ENCODE assay signal across 1 cellular context in the genomic region with DNA sequence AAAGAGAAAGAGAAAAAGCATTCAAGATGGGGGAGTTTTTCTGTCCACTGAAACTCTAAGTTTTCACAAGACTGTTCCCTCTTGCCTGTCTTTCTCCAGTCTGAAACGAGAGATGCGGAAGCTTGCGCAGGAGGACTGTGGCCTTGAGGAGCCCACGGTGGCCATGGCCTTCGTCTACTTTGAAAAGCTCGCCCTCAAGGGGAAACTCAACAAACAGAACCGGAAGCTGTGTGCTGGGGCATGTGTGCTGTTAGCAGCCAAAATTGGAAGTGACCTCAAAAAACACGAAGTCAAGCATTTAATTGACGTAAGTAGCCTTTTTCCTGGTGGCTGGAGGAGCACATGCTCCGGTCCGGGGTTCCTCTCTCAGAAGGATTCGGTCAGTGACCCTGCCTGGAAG.
TF ChIP-seq lines count a peak whose summit lies in the region.

No MANE protein-coding gene starts in this region.

TF ChIP-seq in K562, 482 proteins besides CTCF, POLR2A, EP300 and RAD21:
- TF ChIP-seq PTTG1 (tag; IDR thresholded peaks at IDR 0.05; ENCODE audit: low read depth) (no peak), CBX1 (IDR thresholded peaks at IDR 0.05; ENCODE audit: low read depth) (no peak), ZFPM2 (CRISPR knock-in tag; IDR thresholded peaks at IDR 0.05) (no peak), MAFK (IDR thresholded peaks at IDR 0.05; ENCODE audit: low read length) (no peak), HNRNPUL1 (IDR thresholded peaks at IDR 0.05; ENCODE audit: low read length) (no peak), LCOR (CRISPR knock-in tag; IDR thresholded peaks at IDR 0.05) (no peak), HDGF (IDR thresholded peaks at IDR 0.05) (no peak), L3MBTL2 (IDR thresholded peaks at IDR 0.05) (0 out of 2 replicates have a peak, but pooled peaks have one; percentile 20), HMG20A (CRISPR knock-in tag; conservative IDR thresholded peaks at IDR 0.05) (no peak), RFX7 (CRISPR knock-in tag; IDR thresholded peaks at IDR 0.05) (no peak), ZNF766 (CRISPR knock-in tag; conservative IDR thresholded peaks at IDR 0.05) (no peak), MED1 (CRISPR knock-in tag; IDR thresholded peaks at IDR 0.05; ENCODE audit: borderline replicate concordance) (no peak)
- TF ChIP-seq, protein P1, sequence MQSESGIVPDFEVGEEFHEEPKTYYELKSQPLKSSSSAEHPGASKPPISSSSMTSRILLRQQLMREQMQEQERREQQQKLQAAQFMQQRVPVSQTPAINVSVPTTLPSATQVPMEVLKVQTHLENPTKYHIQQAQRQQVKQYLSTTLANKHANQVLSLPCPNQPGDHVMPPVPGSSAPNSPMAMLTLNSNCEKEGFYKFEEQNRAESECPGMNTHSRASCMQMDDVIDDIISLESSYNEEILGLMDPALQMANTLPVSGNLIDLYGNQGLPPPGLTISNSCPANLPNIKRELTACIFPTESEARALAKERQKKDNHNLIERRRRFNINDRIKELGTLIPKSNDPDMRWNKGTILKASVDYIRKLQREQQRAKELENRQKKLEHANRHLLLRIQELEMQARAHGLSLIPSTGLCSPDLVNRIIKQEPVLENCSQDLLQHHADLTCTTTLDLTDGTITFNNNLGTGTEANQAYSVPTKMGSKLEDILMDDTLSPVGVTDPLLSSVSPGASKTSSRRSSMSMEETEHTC (IDR thresholded peaks at IDR 0.05): no peak
- TF ChIP-seq, protein P2, sequence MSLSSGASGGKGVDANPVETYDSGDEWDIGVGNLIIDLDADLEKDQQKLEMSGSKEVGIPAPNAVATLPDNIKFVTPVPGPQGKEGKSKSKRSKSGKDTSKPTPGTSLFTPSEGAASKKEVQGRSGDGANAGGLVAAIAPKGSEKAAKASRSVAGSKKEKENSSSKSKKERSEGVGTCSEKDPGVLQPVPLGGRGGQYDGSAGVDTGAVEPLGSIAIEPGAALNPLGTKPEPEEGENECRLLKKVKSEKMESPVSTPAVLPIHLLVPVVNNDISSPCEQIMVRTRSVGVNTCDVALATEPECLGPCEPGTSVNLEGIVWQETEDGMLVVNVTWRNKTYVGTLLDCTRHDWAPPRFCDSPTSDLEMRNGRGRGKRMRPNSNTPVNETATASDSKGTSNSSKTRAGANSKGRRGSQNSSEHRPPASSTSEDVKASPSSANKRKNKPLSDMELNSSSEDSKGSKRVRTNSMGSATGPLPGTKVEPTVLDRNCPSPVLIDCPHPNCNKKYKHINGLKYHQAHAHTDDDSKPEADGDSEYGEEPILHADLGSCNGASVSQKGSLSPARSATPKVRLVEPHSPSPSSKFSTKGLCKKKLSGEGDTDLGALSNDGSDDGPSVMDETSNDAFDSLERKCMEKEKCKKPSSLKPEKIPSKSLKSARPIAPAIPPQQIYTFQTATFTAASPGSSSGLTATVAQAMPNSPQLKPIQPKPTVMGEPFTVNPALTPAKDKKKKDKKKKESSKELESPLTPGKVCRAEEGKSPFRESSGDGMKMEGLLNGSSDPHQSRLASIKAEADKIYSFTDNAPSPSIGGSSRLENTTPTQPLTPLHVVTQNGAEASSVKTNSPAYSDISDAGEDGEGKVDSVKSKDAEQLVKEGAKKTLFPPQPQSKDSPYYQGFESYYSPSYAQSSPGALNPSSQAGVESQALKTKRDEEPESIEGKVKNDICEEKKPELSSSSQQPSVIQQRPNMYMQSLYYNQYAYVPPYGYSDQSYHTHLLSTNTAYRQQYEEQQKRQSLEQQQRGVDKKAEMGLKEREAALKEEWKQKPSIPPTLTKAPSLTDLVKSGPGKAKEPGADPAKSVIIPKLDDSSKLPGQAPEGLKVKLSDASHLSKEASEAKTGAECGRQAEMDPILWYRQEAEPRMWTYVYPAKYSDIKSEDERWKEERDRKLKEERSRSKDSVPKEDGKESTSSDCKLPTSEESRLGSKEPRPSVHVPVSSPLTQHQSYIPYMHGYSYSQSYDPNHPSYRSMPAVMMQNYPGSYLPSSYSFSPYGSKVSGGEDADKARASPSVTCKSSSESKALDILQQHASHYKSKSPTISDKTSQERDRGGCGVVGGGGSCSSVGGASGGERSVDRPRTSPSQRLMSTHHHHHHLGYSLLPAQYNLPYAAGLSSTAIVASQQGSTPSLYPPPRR (CRISPR knock-in tag; IDR thresholded peaks at IDR 0.05; ENCODE audit: borderline replicate concordance): no peak
- TF ChIP-seq, protein P3, sequence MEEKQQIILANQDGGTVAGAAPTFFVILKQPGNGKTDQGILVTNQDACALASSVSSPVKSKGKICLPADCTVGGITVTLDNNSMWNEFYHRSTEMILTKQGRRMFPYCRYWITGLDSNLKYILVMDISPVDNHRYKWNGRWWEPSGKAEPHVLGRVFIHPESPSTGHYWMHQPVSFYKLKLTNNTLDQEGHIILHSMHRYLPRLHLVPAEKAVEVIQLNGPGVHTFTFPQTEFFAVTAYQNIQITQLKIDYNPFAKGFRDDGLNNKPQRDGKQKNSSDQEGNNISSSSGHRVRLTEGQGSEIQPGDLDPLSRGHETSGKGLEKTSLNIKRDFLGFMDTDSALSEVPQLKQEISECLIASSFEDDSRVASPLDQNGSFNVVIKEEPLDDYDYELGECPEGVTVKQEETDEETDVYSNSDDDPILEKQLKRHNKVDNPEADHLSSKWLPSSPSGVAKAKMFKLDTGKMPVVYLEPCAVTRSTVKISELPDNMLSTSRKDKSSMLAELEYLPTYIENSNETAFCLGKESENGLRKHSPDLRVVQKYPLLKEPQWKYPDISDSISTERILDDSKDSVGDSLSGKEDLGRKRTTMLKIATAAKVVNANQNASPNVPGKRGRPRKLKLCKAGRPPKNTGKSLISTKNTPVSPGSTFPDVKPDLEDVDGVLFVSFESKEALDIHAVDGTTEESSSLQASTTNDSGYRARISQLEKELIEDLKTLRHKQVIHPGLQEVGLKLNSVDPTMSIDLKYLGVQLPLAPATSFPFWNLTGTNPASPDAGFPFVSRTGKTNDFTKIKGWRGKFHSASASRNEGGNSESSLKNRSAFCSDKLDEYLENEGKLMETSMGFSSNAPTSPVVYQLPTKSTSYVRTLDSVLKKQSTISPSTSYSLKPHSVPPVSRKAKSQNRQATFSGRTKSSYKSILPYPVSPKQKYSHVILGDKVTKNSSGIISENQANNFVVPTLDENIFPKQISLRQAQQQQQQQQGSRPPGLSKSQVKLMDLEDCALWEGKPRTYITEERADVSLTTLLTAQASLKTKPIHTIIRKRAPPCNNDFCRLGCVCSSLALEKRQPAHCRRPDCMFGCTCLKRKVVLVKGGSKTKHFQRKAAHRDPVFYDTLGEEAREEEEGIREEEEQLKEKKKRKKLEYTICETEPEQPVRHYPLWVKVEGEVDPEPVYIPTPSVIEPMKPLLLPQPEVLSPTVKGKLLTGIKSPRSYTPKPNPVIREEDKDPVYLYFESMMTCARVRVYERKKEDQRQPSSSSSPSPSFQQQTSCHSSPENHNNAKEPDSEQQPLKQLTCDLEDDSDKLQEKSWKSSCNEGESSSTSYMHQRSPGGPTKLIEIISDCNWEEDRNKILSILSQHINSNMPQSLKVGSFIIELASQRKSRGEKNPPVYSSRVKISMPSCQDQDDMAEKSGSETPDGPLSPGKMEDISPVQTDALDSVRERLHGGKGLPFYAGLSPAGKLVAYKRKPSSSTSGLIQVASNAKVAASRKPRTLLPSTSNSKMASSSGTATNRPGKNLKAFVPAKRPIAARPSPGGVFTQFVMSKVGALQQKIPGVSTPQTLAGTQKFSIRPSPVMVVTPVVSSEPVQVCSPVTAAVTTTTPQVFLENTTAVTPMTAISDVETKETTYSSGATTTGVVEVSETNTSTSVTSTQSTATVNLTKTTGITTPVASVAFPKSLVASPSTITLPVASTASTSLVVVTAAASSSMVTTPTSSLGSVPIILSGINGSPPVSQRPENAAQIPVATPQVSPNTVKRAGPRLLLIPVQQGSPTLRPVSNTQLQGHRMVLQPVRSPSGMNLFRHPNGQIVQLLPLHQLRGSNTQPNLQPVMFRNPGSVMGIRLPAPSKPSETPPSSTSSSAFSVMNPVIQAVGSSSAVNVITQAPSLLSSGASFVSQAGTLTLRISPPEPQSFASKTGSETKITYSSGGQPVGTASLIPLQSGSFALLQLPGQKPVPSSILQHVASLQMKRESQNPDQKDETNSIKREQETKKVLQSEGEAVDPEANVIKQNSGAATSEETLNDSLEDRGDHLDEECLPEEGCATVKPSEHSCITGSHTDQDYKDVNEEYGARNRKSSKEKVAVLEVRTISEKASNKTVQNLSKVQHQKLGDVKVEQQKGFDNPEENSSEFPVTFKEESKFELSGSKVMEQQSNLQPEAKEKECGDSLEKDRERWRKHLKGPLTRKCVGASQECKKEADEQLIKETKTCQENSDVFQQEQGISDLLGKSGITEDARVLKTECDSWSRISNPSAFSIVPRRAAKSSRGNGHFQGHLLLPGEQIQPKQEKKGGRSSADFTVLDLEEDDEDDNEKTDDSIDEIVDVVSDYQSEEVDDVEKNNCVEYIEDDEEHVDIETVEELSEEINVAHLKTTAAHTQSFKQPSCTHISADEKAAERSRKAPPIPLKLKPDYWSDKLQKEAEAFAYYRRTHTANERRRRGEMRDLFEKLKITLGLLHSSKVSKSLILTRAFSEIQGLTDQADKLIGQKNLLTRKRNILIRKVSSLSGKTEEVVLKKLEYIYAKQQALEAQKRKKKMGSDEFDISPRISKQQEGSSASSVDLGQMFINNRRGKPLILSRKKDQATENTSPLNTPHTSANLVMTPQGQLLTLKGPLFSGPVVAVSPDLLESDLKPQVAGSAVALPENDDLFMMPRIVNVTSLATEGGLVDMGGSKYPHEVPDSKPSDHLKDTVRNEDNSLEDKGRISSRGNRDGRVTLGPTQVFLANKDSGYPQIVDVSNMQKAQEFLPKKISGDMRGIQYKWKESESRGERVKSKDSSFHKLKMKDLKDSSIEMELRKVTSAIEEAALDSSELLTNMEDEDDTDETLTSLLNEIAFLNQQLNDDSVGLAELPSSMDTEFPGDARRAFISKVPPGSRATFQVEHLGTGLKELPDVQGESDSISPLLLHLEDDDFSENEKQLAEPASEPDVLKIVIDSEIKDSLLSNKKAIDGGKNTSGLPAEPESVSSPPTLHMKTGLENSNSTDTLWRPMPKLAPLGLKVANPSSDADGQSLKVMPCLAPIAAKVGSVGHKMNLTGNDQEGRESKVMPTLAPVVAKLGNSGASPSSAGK (IDR thresholded peaks at IDR 0.05): 0 out of 2 replicates have a peak, but pooled peaks have one; percentile 17
- TF ChIP-seq, protein P4, sequence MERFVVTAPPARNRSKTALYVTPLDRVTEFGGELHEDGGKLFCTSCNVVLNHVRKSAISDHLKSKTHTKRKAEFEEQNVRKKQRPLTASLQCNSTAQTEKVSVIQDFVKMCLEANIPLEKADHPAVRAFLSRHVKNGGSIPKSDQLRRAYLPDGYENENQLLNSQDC (CRISPR knock-in tag; IDR thresholded peaks at IDR 0.05): no peak
